8 cellular contexts compared by ENCODE assay signal in genomic region chr1:234724517-234725176, GRCh38.
DNase-seq lines count a peak whose midpoint lies in the region; ATAC-seq, FAIRE-seq and TF ChIP-seq lines count a peak whose summit lies in the region.

No MANE protein-coding gene starts in this region.

- H3K27ac ChIP-seq in adipose tissue (ENCODE audit: low read depth, low read length) (peak overlapping the region; percentile 84), hepatocyte (peak overlapping the region; percentile 96), spleen (peak overlapping the region; percentile 70 to 96 (median 88))

- DNase-seq in AG09309 (ENCODE audit: low read depth) (no peak), NCI-H82 (lab: John Stamatoyannopoulos, UW) (peak; percentile 95), hepatocyte (ENCODE audit: low spot score) (no peak), spleen (peak; percentile 82), kidney glomerular epithelial cell (lab: John Stamatoyannopoulos, UW) (no peak), H54 (ENCODE audit: insufficient read length, low spot score) (no peak)

- H2AFZ ChIP-seq in hepatocyte = no peak overlapping the region

- WGBS in adipose tissue, 3 donors = 1% methylated on average over 16 of the region's 16 CpGs
- WGBS in hepatocyte (ENCODE audit: low lambda C conversion rate, missing lambda C conversion rate) = 15% methylated on average over 16 of the region's 16 CpGs
- 9 to 15% (median 12%) methylated on average over 15 to 16 of the region's 16 CpGs for WGBS in spleen, 5 donors

- peak; percentile 17 for ATAC-seq in GM21576 (IDR thresholded peaks at IDR 0.05; ENCODE audit: unreplicated experiment)

- H3K4me3 ChIP-seq in AG09309 (ENCODE audit: control insufficient read depth, low read depth, low read length) = peak overlapping the region; percentile 10
- no peak overlapping the region for H3K4me3 ChIP-seq in hepatocyte
- peak overlapping the region in 6 of 8 donors; percentile 4 to 37 (median 8) for H3K4me3 ChIP-seq in spleen

- no peaks in the 10 kb centered on the region for H3K9me2 ChIP-seq in hepatocyte (replicated peaks; ENCODE audit: insufficient read depth)

- H3K36me3 ChIP-seq in hepatocyte (replicated peaks; ENCODE audit: insufficient read depth, low read depth) (no peaks in the 10 kb centered on the region), spleen (no peaks in the 10 kb centered on the region)

- H4K20me1 ChIP-seq in hepatocyte (ENCODE audit: insufficient read depth, poor library complexity, severe bottlenecking) = no peaks in the 10 kb centered on the region

- no peaks in the 10 kb centered on the region for H3K27me3 ChIP-seq in hepatocyte
- H3K27me3 ChIP-seq in spleen (replicated peaks in 1 of 7) = no peaks in the 10 kb centered on the region

- H3K79me2 ChIP-seq in hepatocyte = no peaks in the 10 kb centered on the region

- intact Hi-C loops in spleen (cut with DNase I; ENCODE audit: low total_unique reads) = loop anchor here (5.0 to 10.0 kb wide), 2 partner anchors 112 to 120 kb away; partner anchors contain the start of gene IRF2BP2

- H3K4me1 ChIP-seq in hepatocyte (ENCODE audit: insufficient read depth) (peaks cover 78% of the 10 kb centered on the region), spleen (peaks cover 47 to 93% (median 74%) of the 10 kb centered on the region in 6 donors)

- TF ChIP-seq CTCF in AG09309 (IDR thresholded peaks at IDR 0.05; ENCODE audit: control insufficient read depth, insufficient read depth, low read depth, low read length, missing control alignments) (no peak), hepatocyte (IDR thresholded peaks at IDR 0.05; ENCODE audit: poor library complexity) (no peak), spleen (IDR thresholded peaks at IDR 0.05 in 8 of 11, conservative IDR thresholded peaks at IDR 0.05 in 3 of 11) (no peak)

- H3K4me2 ChIP-seq in hepatocyte = peak overlapping the region; percentile 64

- TF ChIP-seq POLR2A in spleen (IDR thresholded peaks at IDR 0.05) = no peak
- TF ChIP-seq POLR2A in H54 (IDR thresholded peaks at IDR 0.05; ENCODE audit: low read depth, low read length) = no peak

- no peaks in the 10 kb centered on the region for H3K9me3 ChIP-seq in hepatocyte (ENCODE audit: low read depth)
- no peaks in the 10 kb centered on the region for H3K9me3 ChIP-seq in spleen

- FAIRE-seq in H54 (lab: Jason Lieb, UNC) = no peak

Comparison
In these comparisons a context has a peak if more than half of its experiments do, and no peak if none do; other contexts are left out.
1. DNase-seq: peak in NCI-H82 (single experiment) and spleen (single experiment); none in AG09309 (single experiment), hepatocyte (single experiment), kidney glomerular epithelial cell (single experiment) and H54 (single experiment).
2. Peak in every context shown above with its lines, with median percentiles within 50 percentile points of each other: H3K27ac ChIP-seq.